ENCODE assay signal across 1 cellular context in genomic region chr19:11694533-11695439, GRCh38.
TF ChIP-seq lines count a peak whose summit lies in the region.

No MANE protein-coding gene starts in this region.

TF ChIP-seq in HepG2, 621 proteins besides CTCF, POLR2A, EP300 and RAD21 (continued from another document and continues in another):
- TF ChIP-seq MED1 (CRISPR knock-in tag; IDR thresholded peaks at IDR 0.05) (0 out of 2 replicates have a peak, but pooled peaks have one; percentile 14), MEIS2 (CRISPR knock-in tag; IDR thresholded peaks at IDR 0.05) (peak; percentile 58; the same call in 1 of the 2 replicates), SP5 (CRISPR knock-in tag; IDR thresholded peaks at IDR 0.05; ENCODE audit: borderline replicate concordance, low read depth) (peak; percentile 66; the same call in 1 of the 2 replicates), ETS1 (CRISPR knock-in tag; IDR thresholded peaks at IDR 0.05) (no peak), ISL2 (CRISPR knock-in tag; IDR thresholded peaks at IDR 0.05) (peak; percentile 29; the same call in 1 of the 2 replicates), ZMAT3 (CRISPR knock-in tag; conservative IDR thresholded peaks at IDR 0.05) (peak; percentile 78; the same call in 1 of the 2 replicates), HOXD1 (CRISPR knock-in tag; IDR thresholded peaks at IDR 0.05) (peak; percentile 74), TSC22D2 (CRISPR knock-in tag; IDR thresholded peaks at IDR 0.05; ENCODE audit: borderline replicate concordance) (no peak), ZBTB33 (CRISPR knock-in tag; IDR thresholded peaks at IDR 0.05) (no peak), NFATC3 (CRISPR knock-in tag; IDR thresholded peaks at IDR 0.05) (0 out of 2 replicates have a peak, but pooled peaks have one; percentile 47), ZNF766 (CRISPR knock-in tag; IDR thresholded peaks at IDR 0.05; ENCODE audit: borderline replicate concordance) (peak; percentile 25; the same call in 1 of the 2 replicates), THAP8 (CRISPR knock-in tag; IDR thresholded peaks at IDR 0.05; ENCODE audit: borderline replicate concordance) (peak; percentile 69; the same call in 1 of the 2 replicates), KMT2A (CRISPR knock-in tag; IDR thresholded peaks at IDR 0.05) (peak; percentile 45; the same call in 1 of the 2 replicates), ZNF264 (CRISPR knock-in tag; IDR thresholded peaks at IDR 0.05) (peak; percentile 81), ZNF841 (CRISPR knock-in tag; IDR thresholded peaks at IDR 0.05; ENCODE audit: borderline replicate concordance) (no peak), ZNF136 (CRISPR knock-in tag; IDR thresholded peaks at IDR 0.05; ENCODE audit: low read depth) (0 out of 2 replicates have a peak, but pooled peaks have one; percentile 23), ZNF18 (CRISPR knock-in tag; IDR thresholded peaks at IDR 0.05; ENCODE audit: insufficient replicate concordance) (peak; percentile 23), HOMEZ (CRISPR knock-in tag; IDR thresholded peaks at IDR 0.05; ENCODE audit: low read depth) (peak; percentile 27; the same call in 1 of the 2 replicates), GABPB1 (CRISPR knock-in tag; IDR thresholded peaks at IDR 0.05) (peak; percentile 41), SOX5 (CRISPR knock-in tag; IDR thresholded peaks at IDR 0.05; ENCODE audit: borderline replicate concordance) (peak; percentile 36; the same call in 1 of the 2 replicates), SRY (CRISPR knock-in tag; IDR thresholded peaks at IDR 0.05) (0 out of 2 replicates have a peak, but pooled peaks have one; percentile 28), ZNF557 (CRISPR knock-in tag; IDR thresholded peaks at IDR 0.05) (0 out of 2 replicates have a peak, but pooled peaks have one; percentile 44), IRF2 (CRISPR knock-in tag; IDR thresholded peaks at IDR 0.05) (peak; percentile 37), ZNF160 (CRISPR knock-in tag; IDR thresholded peaks at IDR 0.05) (0 out of 2 replicates have a peak, but pooled peaks have one; percentile 18), ZNF790 (CRISPR knock-in tag; IDR thresholded peaks at IDR 0.05; ENCODE audit: borderline replicate concordance) (no peak), NRL (CRISPR knock-in tag; IDR thresholded peaks at IDR 0.05; ENCODE audit: borderline replicate concordance) (peak; percentile 37; the same call in 1 of the 2 replicates), HOXA5 (CRISPR knock-in tag; IDR thresholded peaks at IDR 0.05) (0 out of 2 replicates have a peak, but pooled peaks have one; percentile 28), TMF1 (CRISPR knock-in tag; IDR thresholded peaks at IDR 0.05; ENCODE audit: low read depth) (0 out of 2 replicates have a peak, but pooled peaks have one; percentile 53), ZNF782 (CRISPR knock-in tag; IDR thresholded peaks at IDR 0.05; ENCODE audit: borderline replicate concordance) (peak; percentile 43; the same call in 1 of the 2 replicates), ATF6 (CRISPR knock-in tag; conservative IDR thresholded peaks at IDR 0.05) (0 out of 2 replicates have a peak, but pooled peaks have one; percentile 36), ZSCAN5A (CRISPR knock-in tag; IDR thresholded peaks at IDR 0.05; ENCODE audit: borderline replicate concordance) (peak; percentile 58; the same call in 1 of the 2 replicates), ZNF256 (CRISPR knock-in tag; conservative IDR thresholded peaks at IDR 0.05) (peak; percentile 44; the same call in 1 of the 2 replicates), CHCHD3 (CRISPR knock-in tag; IDR thresholded peaks at IDR 0.05) (0 out of 2 replicates have a peak, but pooled peaks have one; percentile 60)
- TF ChIP-seq, protein P1, sequence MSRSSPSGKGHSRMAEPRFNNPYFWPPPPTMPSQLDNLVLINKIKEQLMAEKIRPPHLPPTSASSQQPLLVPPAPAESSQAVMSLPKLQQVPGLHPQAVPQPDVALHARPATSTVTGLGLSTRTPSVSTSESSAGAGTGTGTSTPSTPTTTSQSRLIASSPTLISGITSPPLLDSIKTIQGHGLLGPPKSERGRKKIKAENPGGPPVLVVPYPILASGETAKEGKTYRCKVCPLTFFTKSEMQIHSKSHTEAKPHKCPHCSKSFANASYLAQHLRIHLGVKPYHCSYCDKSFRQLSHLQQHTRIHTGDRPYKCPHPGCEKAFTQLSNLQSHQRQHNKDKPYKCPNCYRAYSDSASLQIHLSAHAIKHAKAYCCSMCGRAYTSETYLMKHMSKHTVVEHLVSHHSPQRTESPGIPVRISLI (CRISPR knock-in tag; IDR thresholded peaks at IDR 0.05; ENCODE audit: borderline replicate concordance): no peak
- TF ChIP-seq, protein P2, sequence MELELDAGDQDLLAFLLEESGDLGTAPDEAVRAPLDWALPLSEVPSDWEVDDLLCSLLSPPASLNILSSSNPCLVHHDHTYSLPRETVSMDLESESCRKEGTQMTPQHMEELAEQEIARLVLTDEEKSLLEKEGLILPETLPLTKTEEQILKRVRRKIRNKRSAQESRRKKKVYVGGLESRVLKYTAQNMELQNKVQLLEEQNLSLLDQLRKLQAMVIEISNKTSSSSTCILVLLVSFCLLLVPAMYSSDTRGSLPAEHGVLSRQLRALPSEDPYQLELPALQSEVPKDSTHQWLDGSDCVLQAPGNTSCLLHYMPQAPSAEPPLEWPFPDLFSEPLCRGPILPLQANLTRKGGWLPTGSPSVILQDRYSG (CRISPR knock-in tag; IDR thresholded peaks at IDR 0.05): 0 out of 2 replicates have a peak, but pooled peaks have one; percentile 37
- TF ChIP-seq, protein P3, sequence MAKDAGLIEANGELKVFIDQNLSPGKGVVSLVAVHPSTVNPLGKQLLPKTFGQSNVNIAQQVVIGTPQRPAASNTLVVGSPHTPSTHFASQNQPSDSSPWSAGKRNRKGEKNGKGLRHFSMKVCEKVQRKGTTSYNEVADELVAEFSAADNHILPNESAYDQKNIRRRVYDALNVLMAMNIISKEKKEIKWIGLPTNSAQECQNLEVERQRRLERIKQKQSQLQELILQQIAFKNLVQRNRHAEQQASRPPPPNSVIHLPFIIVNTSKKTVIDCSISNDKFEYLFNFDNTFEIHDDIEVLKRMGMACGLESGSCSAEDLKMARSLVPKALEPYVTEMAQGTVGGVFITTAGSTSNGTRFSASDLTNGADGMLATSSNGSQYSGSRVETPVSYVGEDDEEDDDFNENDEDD (CRISPR knock-in tag; IDR thresholded peaks at IDR 0.05; ENCODE audit: borderline replicate concordance): peak; percentile 68; the same call in 1 of the 2 replicates
- TF ChIP-seq, protein P4, sequence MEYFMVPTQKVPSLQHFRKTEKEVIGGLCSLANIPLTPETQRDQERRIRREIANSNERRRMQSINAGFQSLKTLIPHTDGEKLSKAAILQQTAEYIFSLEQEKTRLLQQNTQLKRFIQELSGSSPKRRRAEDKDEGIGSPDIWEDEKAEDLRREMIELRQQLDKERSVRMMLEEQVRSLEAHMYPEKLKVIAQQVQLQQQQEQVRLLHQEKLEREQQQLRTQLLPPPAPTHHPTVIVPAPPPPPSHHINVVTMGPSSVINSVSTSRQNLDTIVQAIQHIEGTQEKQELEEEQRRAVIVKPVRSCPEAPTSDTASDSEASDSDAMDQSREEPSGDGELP (IDR thresholded peaks at IDR 0.05; ENCODE audit: borderline replicate concordance, low read depth): no peak
- TF ChIP-seq, protein P5, sequence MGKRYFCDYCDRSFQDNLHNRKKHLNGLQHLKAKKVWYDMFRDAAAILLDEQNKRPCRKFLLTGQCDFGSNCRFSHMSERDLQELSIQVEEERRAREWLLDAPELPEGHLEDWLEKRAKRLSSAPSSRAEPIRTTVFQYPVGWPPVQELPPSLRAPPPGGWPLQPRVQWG (CRISPR knock-in tag; IDR thresholded peaks at IDR 0.05; ENCODE audit: borderline replicate concordance, low read depth): no peak
- TF ChIP-seq, protein P6, sequence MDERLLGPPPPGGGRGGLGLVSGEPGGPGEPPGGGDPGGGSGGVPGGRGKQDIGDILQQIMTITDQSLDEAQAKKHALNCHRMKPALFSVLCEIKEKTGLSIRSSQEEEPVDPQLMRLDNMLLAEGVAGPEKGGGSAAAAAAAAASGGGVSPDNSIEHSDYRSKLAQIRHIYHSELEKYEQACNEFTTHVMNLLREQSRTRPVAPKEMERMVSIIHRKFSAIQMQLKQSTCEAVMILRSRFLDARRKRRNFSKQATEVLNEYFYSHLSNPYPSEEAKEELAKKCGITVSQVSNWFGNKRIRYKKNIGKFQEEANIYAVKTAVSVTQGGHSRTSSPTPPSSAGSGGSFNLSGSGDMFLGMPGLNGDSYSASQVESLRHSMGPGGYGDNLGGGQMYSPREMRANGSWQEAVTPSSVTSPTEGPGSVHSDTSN (CRISPR knock-in tag; IDR thresholded peaks at IDR 0.05): peak; percentile 90
- TF ChIP-seq, protein P7, sequence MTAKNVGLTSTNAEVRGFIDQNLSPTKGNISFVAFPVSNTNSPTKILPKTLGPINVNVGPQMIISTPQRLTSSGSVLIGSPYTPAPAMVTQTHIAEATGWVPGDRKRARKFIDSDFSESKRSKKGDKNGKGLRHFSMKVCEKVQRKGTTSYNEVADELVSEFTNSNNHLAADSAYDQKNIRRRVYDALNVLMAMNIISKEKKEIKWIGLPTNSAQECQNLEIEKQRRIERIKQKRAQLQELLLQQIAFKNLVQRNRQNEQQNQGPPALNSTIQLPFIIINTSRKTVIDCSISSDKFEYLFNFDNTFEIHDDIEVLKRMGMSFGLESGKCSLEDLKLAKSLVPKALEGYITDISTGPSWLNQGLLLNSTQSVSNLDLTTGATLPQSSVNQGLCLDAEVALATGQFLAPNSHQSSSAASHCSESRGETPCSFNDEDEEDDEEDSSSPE (CRISPR knock-in tag; IDR thresholded peaks at IDR 0.05): peak; percentile 89; the same call in 1 of the 2 replicates
